In genomic region chr16:21646721-21647561, GRCh38 we compare ENCODE assay signal across 8 cellular contexts. TPM values are rescaled to one million over a fixed set of nuclear protein-coding genes. Genes with fewer than 3 reads are reported as not detected.
A peak's percentile ranks its signal among the peaks of the same experiment; 100 is the strongest.
DNase-seq lines count a peak whose midpoint lies in the region; ATAC-seq and TF ChIP-seq lines count a peak whose summit lies in the region.

No MANE protein-coding gene starts in this region.

- peak overlapping the region; percentile 91 for H3K27ac Mint-ChIP-seq in activated CD4-positive, alpha-beta memory T cell treated with anti-CD3 and anti-CD28 coated beads, Interleukin-2, amount 10 ng/mL, durations not matched to agents 7 days and 5 days
- H3K27ac Mint-ChIP-seq in memory B cell: peak overlapping the region; percentile 93

- peak overlapping the region; percentile 9 to 76 (median 68) for H3K27ac ChIP-seq in upper lobe of left lung

- TF ChIP-seq POLR2A in upper lobe of left lung (IDR thresholded peaks at IDR 0.05): no peak

- peaks cover 18 to 42% (median 24%) of the 10 kb centered on the region in 4 donors for H3K4me1 ChIP-seq in upper lobe of left lung

- no peaks in the 10 kb centered on the region for H3K9me3 ChIP-seq in upper lobe of left lung

- H3K4me3 ChIP-seq in upper lobe of left lung: no peak overlapping the region

- POLR2A ChIA-PET in activated CD4-positive, alpha-beta memory T cell treated with anti-CD3 and anti-CD28 coated beads, Interleukin-2, amount 10 ng/mL, durations not matched to agents 7 days and 5 days (lab: Charles Lee): interaction anchor here (1.4 to 3.7 kb wide), 6 partner anchors 10 to 127 kb away, joined by 3 to 27 read pairs (median 8); no protein-coding TSS in a partner anchor

- H3K36me3 Mint-ChIP-seq in activated CD4-positive, alpha-beta memory T cell treated with anti-CD3 and anti-CD28 coated beads, Interleukin-2, amount 10 ng/mL, durations not matched to agents 7 days and 5 days (ENCODE audit: low read depth): peaks cover 7% of the 10 kb centered on the region
- no peaks in the 10 kb centered on the region for H3K36me3 Mint-ChIP-seq in memory B cell

- no peak for TF ChIP-seq EP300 in upper lobe of left lung (IDR thresholded peaks at IDR 0.05)

- DNase-seq in GM19240 (ENCODE audit: insufficient read length, low spot score) (peak; percentile 66), memory B cell (ENCODE audit: low spot score in 2 of 2) (peak; percentile 45 to 54), upper lobe of left lung (peak in 1 of 2 donors; percentile 33), 8988T (no peak), mesenteric fat pad (ENCODE audit: low spot score) (no peak), cortex of kidney (lab: John Stamatoyannopoulos, UW) (no peak)
- peak; percentile 89 for DNase-seq in activated CD4-positive, alpha-beta memory T cell treated with anti-CD3 and anti-CD28 coated beads, Interleukin-2, amount 10 ng/mL, durations not matched to agents 7 days and 5 days

- no peak for TF ChIP-seq CTCF in upper lobe of left lung (IDR thresholded peaks at IDR 0.05)

- CTCF ChIA-PET in activated CD4-positive, alpha-beta memory T cell treated with anti-CD3 and anti-CD28 coated beads, Interleukin-2, amount 10 ng/mL, durations not matched to agents 7 days and 5 days (lab: Charles Lee): interaction anchor here (0.9 to 5.0 kb wide), 2 partner anchors 10 to 42 kb away, joined by 3 to 40 read pairs; no protein-coding TSS in a partner anchor

- no peaks in the 10 kb centered on the region for H3K27me3 ChIP-seq in upper lobe of left lung

- H3K36me3 ChIP-seq in upper lobe of left lung: no peaks in the 10 kb centered on the region

- no peaks in the 10 kb centered on the region for H3K9me3 Mint-ChIP-seq in activated CD4-positive, alpha-beta memory T cell treated with anti-CD3 and anti-CD28 coated beads, Interleukin-2, amount 10 ng/mL, durations not matched to agents 7 days and 5 days
- H3K9me3 Mint-ChIP-seq in memory B cell: no peaks in the 10 kb centered on the region

- H3K4me3 Mint-ChIP-seq in activated CD4-positive, alpha-beta memory T cell treated with anti-CD3 and anti-CD28 coated beads, Interleukin-2, amount 10 ng/mL, durations not matched to agents 7 days and 5 days: peak overlapping the region; percentile 36
- H3K4me3 Mint-ChIP-seq in memory B cell: peak overlapping the region; percentile 75

- no peaks in the 10 kb centered on the region for H3K27me3 Mint-ChIP-seq in activated CD4-positive, alpha-beta memory T cell treated with anti-CD3 and anti-CD28 coated beads, Interleukin-2, amount 10 ng/mL, durations not matched to agents 7 days and 5 days
- H3K27me3 Mint-ChIP-seq in memory B cell: no peaks in the 10 kb centered on the region

- peak; percentile 83 for ATAC-seq in HG03097 (IDR thresholded peaks at IDR 0.05; ENCODE audit: low FRiP score, unreplicated experiment)
- ATAC-seq in memory B cell (ENCODE audit: low read depth): peak; percentile 85
- peak in 1 of 2 donors; percentile 21 for ATAC-seq in upper lobe of left lung (ENCODE audit: low FRiP score in 2 of 2)

- WGBS in upper lobe of left lung, 2 donors: 88 to 91% methylated on average over 17 to 18 of the region's 18 CpGs

- H3K4me1 Mint-ChIP-seq in activated CD4-positive, alpha-beta memory T cell treated with anti-CD3 and anti-CD28 coated beads, Interleukin-2, amount 10 ng/mL, durations not matched to agents 7 days and 5 days: peaks cover 47% of the 10 kb centered on the region
- H3K4me1 Mint-ChIP-seq in memory B cell: peaks cover 42% of the 10 kb centered on the region

RNA-seq across cellular contexts. Expression of gene IGSF6, which starts 5.5 kb away (rescaled TPM):
- total RNA-seq in activated CD4-positive, alpha-beta memory T cell treated with anti-CD3 and anti-CD28 coated beads, Interleukin-2, amount 10 ng/mL, durations not matched to agents 7 days and 5 days: under 1 TPM; 0.15 TPM
- total RNA-seq in upper lobe of left lung (10 to 100 TPM in 4 of 6 donors, 1 to 10 TPM in 2; 7.0 to 74.0 (median 17.7) TPM), mesenteric fat pad (14.7 TPM)

RNA-seq across cellular contexts. Expression of gene OTOA, which starts 16.8 kb away (rescaled TPM):
- total RNA-seq in activated CD4-positive, alpha-beta memory T cell treated with anti-CD3 and anti-CD28 coated beads, Interleukin-2, amount 10 ng/mL, durations not matched to agents 7 days and 5 days: under 1 TPM; 0.15 to 0.18 TPM
- 1 to 10 TPM in 1 of 6 donors, under 1 TPM in 3, not detected in 2; 0.46 to 2.1 (median 0.65) TPM for total RNA-seq in upper lobe of left lung
- 0.48 TPM for total RNA-seq in mesenteric fat pad

RNA-seq across cellular contexts. Expression of gene METTL9, which starts 47.6 kb away (rescaled TPM):
- 10 to 100 TPM; 84.2 to 86.1 TPM for total RNA-seq in activated CD4-positive, alpha-beta memory T cell treated with anti-CD3 and anti-CD28 coated beads, Interleukin-2, amount 10 ng/mL, durations not matched to agents 7 days and 5 days
- total RNA-seq in upper lobe of left lung (100 to 1,000 TPM in 2 of 6 donors, 10 to 100 TPM in 4; 57.1 to 120 (median 93.3) TPM), mesenteric fat pad (89.3 TPM)

Comparison
In these comparisons a context has a peak if more than half of its experiments do, and no peak if none do; other contexts are left out.
1. DNase-seq: peak in GM19240 (single experiment), activated CD4-positive, alpha-beta memory T cell treated with anti-CD3 and anti-CD28 coated beads, Interleukin-2, amount 10 ng/mL, durations not matched to agents 7 days and 5 days (single experiment) and memory B cell (2 of 2); none in 8988T (single experiment), mesenteric fat pad (single experiment) and cortex of kidney (single experiment).
2. RNA of gene IGSF6, which starts 5.5 kb away (total RNA-seq): 7.0 to 74.0 TPM in upper lobe of left lung and 14.7 TPM in mesenteric fat pad (single experiment); 0.15 TPM in activated CD4-positive, alpha-beta memory T cell treated with anti-CD3 and anti-CD28 coated beads, Interleukin-2, amount 10 ng/mL, durations not matched to agents 7 days and 5 days; every median in the first group is over 4 times any median in the second.